Comparison of ENCODE assay signal across 16 cellular contexts in the genomic region with DNA sequence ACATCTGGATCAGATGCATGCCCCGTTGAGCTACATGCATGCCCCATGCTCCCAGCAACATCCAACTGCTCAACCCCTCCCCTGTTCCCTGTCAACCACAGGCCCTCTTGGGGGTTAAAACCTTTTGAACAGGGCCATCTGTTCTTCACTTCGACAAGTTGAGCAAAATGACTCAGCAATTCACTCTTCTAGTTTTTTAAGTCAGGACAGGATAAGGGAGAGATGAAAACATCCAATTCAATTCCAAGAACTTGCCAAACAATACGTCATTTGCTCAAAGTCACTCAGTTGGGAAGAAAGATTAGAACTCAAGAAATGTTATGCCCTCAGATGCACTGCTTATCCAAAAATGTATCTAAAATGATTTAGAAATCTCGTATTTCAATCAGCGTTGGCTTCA. TPM values are rescaled to one million over a fixed set of nuclear protein-coding genes. Genes with fewer than 3 reads are reported as not detected.
DNase-seq lines count a peak whose midpoint lies in the region; ATAC-seq and TF ChIP-seq lines count a peak whose summit lies in the region.
"Had no signal": no experiment of that assay in that cellular context is flagged by ENCODE, and none has a peak within 500 bp of the region (broad histone marks: within the 10 kb centered on the region; RNA-seq: fewer than 3 reads in every experiment).

No MANE protein-coding gene starts in this region.

- WGBS in thyroid gland, 2 donors: 73 to 74% methylated on average over 5 of the region's 5 CpGs

- ATAC-seq in GM19467 (IDR thresholded peaks at IDR 0.05; ENCODE audit: unreplicated experiment): peak; percentile 49
- ATAC-seq: esophagus mucosa had no signal

- H3K9me3 ChIP-seq in BLaER1 (no peaks in the 10 kb centered on the region), thyroid gland (no peaks in the 10 kb centered on the region)
- H3K9me3 ChIP-seq: prostate gland, vagina had no signal

- no peaks in the 10 kb centered on the region for H3K36me3 ChIP-seq in BLaER1
- H3K36me3 ChIP-seq in thyroid gland: no peaks in the 10 kb centered on the region
- H3K36me3 ChIP-seq: prostate gland, vagina had no signal

- H3K4me3 ChIP-seq in BLaER1 (no peak overlapping the region), cardiac fibroblast (replicated peaks in 1 of 2; ENCODE audit: low read depth in 2 of 2, low read length in 2 of 2) (no peak overlapping the region), thyroid gland (replicated peaks in 1 of 3) (no peak overlapping the region)
- H3K4me3 ChIP-seq: GM23248, prostate gland, vagina had no signal

- DNase-seq in NCI-H1694 (lab: John Stamatoyannopoulos, UW) (peak; percentile 78), cardiac fibroblast (ENCODE audit: low read depth in 2 of 2) (peak; percentile 17 to 63), cerebellar nuclear complex (lab: John Stamatoyannopoulos, UW) (no peak), SHP77 (lab: John Stamatoyannopoulos, UW) (no peak), activated gamma-delta T cell (lab: John Stamatoyannopoulos, UW) (no peak), thyroid gland (no peak)
- DNase-seq: activated CD8-positive, alpha-beta memory T cell treated with anti-CD3 and anti-CD28 coated beads, Interleukin-2, amount 10 ng/mL, durations not matched to agents 7 days and 5 days; GDM1; GM23248; midbrain; stimulated activated CD4-positive, alpha-beta T cell treated with anti-CD3 and anti-CD28 coated beads, Interleukin-1b, Interleukin-23, amount 100 ng/mL, for 48 hours had no signal

- H3K4me2 ChIP-seq in BLaER1: peak overlapping the region; percentile 69

- H3K9ac ChIP-seq in BLaER1: no peak overlapping the region
- H3K9ac ChIP-seq: GM23248 had no signal

- no peak for TF ChIP-seq POLR2A in thyroid gland (IDR thresholded peaks at IDR 0.05)

- H3K27me3 ChIP-seq in BLaER1: no peaks in the 10 kb centered on the region
- H3K27me3 ChIP-seq in thyroid gland: no peaks in the 10 kb centered on the region
- H3K27me3 ChIP-seq: vagina had no signal

- H3K4me1 ChIP-seq in BLaER1 (peaks cover 63% of the 10 kb centered on the region), thyroid gland (no peaks in the 10 kb centered on the region)
- H3K4me1 ChIP-seq: prostate gland, vagina had no signal

- intact Hi-C loops in thyroid gland (cut with DNase I): no loop called here

- H3K27ac ChIP-seq in BLaER1 (peak overlapping the region; percentile 53; the same call in 1 of the 2 replicates), thyroid gland (no peak overlapping the region)
- H3K27ac ChIP-seq: GM23248, prostate gland, vagina had no signal

- H4K20me1 ChIP-seq in BLaER1: no peaks in the 10 kb centered on the region

- TF ChIP-seq CTCF in cardiac fibroblast (IDR thresholded peaks at IDR 0.05; ENCODE audit: low read depth, low read length): no peak
- no peak for TF ChIP-seq CTCF in thyroid gland (IDR thresholded peaks at IDR 0.05)

RNA-seq across cellular contexts. Expression of gene MTF2, which starts 46.1 kb away (rescaled TPM):
- 10 to 100 TPM; 29.2 to 59.8 (median 35.0) TPM for total RNA-seq in thyroid gland

Comparison
In these comparisons a context has a peak if more than half of its experiments do, and no peak if none do; other contexts are left out.
1. DNase-seq: peak in NCI-H1694 (single experiment) and cardiac fibroblast (2 of 2); none in cerebellar nuclear complex (0 of 2), SHP77 (0 of 2), activated gamma-delta T cell (single experiment) and thyroid gland (0 of 2).